ENCODE assay signal across 15 cellular contexts in the genomic region with DNA sequence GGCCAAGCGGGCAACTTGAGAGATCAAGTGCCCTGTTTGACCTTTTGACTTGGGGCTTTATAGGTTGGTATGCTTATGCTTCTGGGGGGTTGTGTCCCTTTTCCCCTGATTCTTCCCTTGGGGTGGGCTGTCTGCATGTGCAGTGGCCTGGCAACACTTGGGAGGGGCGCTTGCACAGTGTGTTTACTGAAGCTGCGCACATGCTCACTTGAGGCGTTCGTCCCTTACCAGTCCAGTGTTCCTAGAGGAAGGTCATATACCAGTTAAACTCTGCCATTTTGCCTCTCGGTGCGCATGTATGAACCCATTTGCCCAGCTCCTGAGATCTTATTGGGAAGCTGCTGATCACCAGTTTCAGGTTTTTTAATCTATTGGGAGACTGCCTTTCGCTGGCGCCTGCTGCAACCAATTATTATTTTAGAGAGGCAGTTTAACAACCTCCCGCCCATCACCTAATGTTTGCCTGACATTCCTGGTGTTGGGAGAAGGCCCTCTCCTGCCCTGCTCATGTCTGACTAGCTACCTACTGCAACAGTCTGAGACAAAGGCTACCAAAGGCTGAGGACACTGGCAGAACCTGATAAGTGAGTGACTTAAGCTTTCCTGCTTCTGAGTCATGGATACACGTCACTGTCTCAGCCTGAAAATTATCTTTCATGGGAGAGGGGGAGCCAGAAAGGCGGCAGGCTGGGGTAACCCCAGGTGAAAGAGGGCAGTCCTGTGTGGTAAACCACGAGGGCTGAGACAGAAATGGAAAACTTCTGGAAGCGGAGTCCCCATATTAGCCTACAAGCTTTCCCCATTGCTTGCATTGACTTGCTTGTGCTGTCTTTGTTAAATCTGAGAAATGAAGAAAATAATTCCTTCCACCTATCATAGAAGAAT.
A peak's percentile ranks its signal among the peaks of the same experiment; 100 is the strongest.
DNase-seq lines count a peak whose midpoint lies in the region; ATAC-seq and FAIRE-seq lines count a peak whose summit lies in the region.
"Had no signal": no experiment of that assay in that cellular context is flagged by ENCODE, and none has a peak within 500 bp of the region (broad histone marks: within the 10 kb centered on the region; RNA-seq: fewer than 3 reads in every experiment).

No MANE protein-coding gene starts in this region.

- peak; percentile 46 for DNase-seq in SIG-M5 treated with dmso at 0.1 percent for 504 hours (lab: John Stamatoyannopoulos, UW; ENCODE audit: unreplicated experiment)
- DNase-seq in SIG-M5 (lab: John Stamatoyannopoulos, UW), result no peak
- DNase-seq in astrocyte of the hippocampus (ENCODE audit: low read depth, low spot score), result peak; percentile 63
- peak; percentile 62 for DNase-seq in islet precursor cell
- peak; percentile 65 for DNase-seq in urothelium cell line (ENCODE audit: low spot score)
- no peak for DNase-seq in NCI-H82 (lab: John Stamatoyannopoulos, UW)
- DNase-seq in KG1 (lab: John Stamatoyannopoulos, UW), result no peak
- DNase-seq: activated CD4-positive, alpha-beta T cell treated with anti-CD3 and anti-CD28 coated beads for 36 hours; activated T-cell treated with anti-CD3 and anti-CD28 coated beads, Interleukin-2, amount 50 U/mL, for 24 hours; amniotic stem cell; KBM-7; left cardiac atrium; NCI-H1694 treated with DMSO at 0.1 percent for 48 hours had no signal

- FAIRE-seq in urothelium cell line (lab: Jason Lieb, UNC), result no peak
- FAIRE-seq: A204.1 had no signal

- ATAC-seq in GM19467 (IDR thresholded peaks at IDR 0.05; ENCODE audit: unreplicated experiment), result no peak
- ATAC-seq: activated CD4-positive, alpha-beta T cell treated with anti-CD3 and anti-CD28 coated beads for 36 hours had no signal

Comparison
In these comparisons a context has a peak if more than half of its experiments do, and no peak if none do; other contexts are left out.
1. DNase-seq: peak in SIG-M5 treated with dmso at 0.1 percent for 504 hours (single experiment), astrocyte of the hippocampus (single experiment), islet precursor cell (single experiment) and urothelium cell line (single experiment); none in SIG-M5 (single experiment), NCI-H82 (single experiment) and KG1 (single experiment).